In the genomic region with DNA sequence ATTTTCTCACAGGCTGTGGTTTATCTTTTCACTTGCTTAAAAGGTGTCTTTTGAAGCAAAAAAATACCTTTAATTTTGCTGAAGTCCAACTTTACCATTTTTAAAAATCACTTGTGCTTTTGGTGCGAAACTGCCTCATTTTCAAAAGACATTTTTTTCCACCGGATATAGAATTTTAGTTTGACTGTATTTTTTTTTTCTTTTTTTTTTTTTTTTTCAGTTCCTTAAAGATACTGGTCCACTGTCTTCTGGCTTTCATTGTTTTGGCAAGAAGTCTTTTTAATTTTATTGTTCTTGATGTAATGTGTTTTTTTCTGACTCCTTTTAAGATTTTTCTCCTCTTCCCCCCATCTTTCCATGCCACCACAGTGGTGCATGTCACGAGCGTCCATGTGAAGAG, we compare ENCODE assay signal across 1 cellular context.
TF ChIP-seq lines count a peak whose summit lies in the region.

No MANE protein-coding gene starts in this region.

TF ChIP-seq in WTC11, 78 proteins besides CTCF, POLR2A, EP300 and RAD21 (continued from another document):
- TF ChIP-seq, protein P1, sequence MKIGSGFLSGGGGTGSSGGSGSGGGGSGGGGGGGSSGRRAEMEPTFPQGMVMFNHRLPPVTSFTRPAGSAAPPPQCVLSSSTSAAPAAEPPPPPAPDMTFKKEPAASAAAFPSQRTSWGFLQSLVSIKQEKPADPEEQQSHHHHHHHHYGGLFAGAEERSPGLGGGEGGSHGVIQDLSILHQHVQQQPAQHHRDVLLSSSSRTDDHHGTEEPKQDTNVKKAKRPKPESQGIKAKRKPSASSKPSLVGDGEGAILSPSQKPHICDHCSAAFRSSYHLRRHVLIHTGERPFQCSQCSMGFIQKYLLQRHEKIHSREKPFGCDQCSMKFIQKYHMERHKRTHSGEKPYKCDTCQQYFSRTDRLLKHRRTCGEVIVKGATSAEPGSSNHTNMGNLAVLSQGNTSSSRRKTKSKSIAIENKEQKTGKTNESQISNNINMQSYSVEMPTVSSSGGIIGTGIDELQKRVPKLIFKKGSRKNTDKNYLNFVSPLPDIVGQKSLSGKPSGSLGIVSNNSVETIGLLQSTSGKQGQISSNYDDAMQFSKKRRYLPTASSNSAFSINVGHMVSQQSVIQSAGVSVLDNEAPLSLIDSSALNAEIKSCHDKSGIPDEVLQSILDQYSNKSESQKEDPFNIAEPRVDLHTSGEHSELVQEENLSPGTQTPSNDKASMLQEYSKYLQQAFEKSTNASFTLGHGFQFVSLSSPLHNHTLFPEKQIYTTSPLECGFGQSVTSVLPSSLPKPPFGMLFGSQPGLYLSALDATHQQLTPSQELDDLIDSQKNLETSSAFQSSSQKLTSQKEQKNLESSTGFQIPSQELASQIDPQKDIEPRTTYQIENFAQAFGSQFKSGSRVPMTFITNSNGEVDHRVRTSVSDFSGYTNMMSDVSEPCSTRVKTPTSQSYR (CRISPR knock-in tag; IDR thresholded peaks at IDR 0.05), result no peak
- TF ChIP-seq, protein P2, sequence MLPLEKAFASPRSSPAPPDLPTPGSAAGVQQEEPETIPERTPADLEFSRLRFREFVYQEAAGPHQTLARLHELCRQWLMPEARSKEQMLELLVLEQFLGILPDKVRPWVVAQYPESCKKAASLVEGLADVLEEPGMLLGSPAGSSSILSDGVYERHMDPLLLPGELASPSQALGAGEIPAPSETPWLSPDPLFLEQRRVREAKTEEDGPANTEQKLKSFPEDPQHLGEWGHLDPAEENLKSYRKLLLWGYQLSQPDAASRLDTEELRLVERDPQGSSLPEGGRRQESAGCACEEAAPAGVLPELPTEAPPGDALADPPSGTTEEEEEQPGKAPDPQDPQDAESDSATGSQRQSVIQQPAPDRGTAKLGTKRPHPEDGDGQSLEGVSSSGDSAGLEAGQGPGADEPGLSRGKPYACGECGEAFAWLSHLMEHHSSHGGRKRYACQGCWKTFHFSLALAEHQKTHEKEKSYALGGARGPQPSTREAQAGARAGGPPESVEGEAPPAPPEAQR (CRISPR knock-in tag; IDR thresholded peaks at IDR 0.05), result no peak
- TF ChIP-seq SOX15 (CRISPR knock-in tag; IDR thresholded peaks at IDR 0.05) (no peak), ZNF396 (CRISPR knock-in tag; IDR thresholded peaks at IDR 0.05; ENCODE audit: borderline replicate concordance) (no peak), ETV6 (CRISPR knock-in tag; IDR thresholded peaks at IDR 0.05) (no peak), ZNF219 (CRISPR knock-in tag; IDR thresholded peaks at IDR 0.05; ENCODE audit: borderline replicate concordance) (no peak), ESRRA (CRISPR knock-in tag; IDR thresholded peaks at IDR 0.05; ENCODE audit: borderline replicate concordance) (no peak)
- TF ChIP-seq, protein P3, sequence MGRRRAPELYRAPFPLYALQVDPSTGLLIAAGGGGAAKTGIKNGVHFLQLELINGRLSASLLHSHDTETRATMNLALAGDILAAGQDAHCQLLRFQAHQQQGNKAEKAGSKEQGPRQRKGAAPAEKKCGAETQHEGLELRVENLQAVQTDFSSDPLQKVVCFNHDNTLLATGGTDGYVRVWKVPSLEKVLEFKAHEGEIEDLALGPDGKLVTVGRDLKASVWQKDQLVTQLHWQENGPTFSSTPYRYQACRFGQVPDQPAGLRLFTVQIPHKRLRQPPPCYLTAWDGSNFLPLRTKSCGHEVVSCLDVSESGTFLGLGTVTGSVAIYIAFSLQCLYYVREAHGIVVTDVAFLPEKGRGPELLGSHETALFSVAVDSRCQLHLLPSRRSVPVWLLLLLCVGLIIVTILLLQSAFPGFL (CRISPR knock-in tag; IDR thresholded peaks at IDR 0.05; ENCODE audit: borderline replicate concordance), result no peak
